In the genomic region with DNA sequence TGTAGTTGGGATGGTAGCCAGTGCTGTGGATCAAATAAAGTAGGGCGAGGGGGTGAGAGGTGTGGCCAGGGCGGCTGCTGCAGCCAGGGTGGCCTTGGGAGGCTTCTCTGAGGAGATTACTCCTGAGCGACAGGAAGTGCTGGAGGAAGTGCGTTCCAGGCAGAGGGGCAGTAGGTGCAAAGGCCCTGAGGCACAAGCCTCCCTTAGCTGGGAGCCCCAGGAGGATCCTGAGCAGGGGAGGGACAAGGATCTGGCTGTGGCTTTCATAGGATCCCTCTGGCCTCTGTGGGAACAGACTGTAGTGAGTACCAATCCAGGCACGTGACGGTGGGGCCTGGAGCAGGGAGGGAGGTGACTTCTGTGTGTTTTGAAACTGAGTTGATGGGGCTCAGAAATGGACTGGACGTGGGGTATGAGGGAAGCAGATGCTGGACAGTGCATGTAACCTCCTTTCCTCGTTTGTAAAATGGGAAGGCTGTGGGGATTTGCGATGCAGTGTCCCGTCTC, we compare ENCODE assay signal across 21 cellular contexts. TPM values are rescaled to one million over a fixed set of nuclear protein-coding genes. Genes with fewer than 3 reads are reported as not detected.
DNase-seq lines count a peak whose midpoint lies in the region; ATAC-seq and TF ChIP-seq lines count a peak whose summit lies in the region.
"Had no signal": no experiment of that assay in that cellular context is flagged by ENCODE, and none has a peak within 500 bp of the region (broad histone marks: within the 10 kb centered on the region; RNA-seq: fewer than 3 reads in every experiment).

No MANE protein-coding gene starts in this region.

- H3K27ac Mint-ChIP-seq in CD4-positive, alpha-beta T cell = no peak overlapping the region
- H3K27ac Mint-ChIP-seq in neural progenitor cell = peak overlapping the region; percentile 90
- H3K27ac Mint-ChIP-seq: dendritic cell treated with granulocyte-macrophage colony-stimulating factor and Interleukin-4, amounts not matched to agents 40 ng/mL and 50 ng/mL, for 4 days; stimulated activated memory B cell treated with anti-CD40 and anti-IgM and Interleukin-4, amounts not matched to agents 10 μg/mL and 1 μg/mL and 100 μg/mL, for 72 hours had no signal

- H3K4ac ChIP-seq in IMR-90 (ENCODE audit: low read depth, low read length) = no peak overlapping the region

- peaks cover 25% of the 10 kb centered on the region for H3K4me1 Mint-ChIP-seq in CD4-positive, alpha-beta T cell (ENCODE audit: low read depth)
- H3K4me1 Mint-ChIP-seq in neural progenitor cell = peaks cover 80% of the 10 kb centered on the region

- BruUV-seq in IMR-90 (replicated peaks; lab: Mats Ljungman, UMichigan) = no TSS peak

- no peaks in the 10 kb centered on the region for H3K9me3 ChIP-seq in CD4-positive, alpha-beta T cell (ENCODE audit: control insufficient read depth, low read length)
- H3K9me3 ChIP-seq in IMR-90 (ENCODE audit: control insufficient read depth, insufficient read depth, low read length) = no peaks in the 10 kb centered on the region
- no peaks in the 10 kb centered on the region for H3K9me3 ChIP-seq in neural progenitor cell (ENCODE audit: low read depth)
- H3K9me3 ChIP-seq in stomach = no peaks in the 10 kb centered on the region
- H3K9me3 ChIP-seq: lower lobe of right lung had no signal

- peaks cover 14% of the 10 kb centered on the region for H3K9me1 ChIP-seq in IMR-90 (ENCODE audit: insufficient read depth, low read length)

- WGBS in IMR-90 (ENCODE audit: extremely low coverage in 2 of 2, insufficient read length in 1 of 2), 2 experiments = 88% methylated on average over 4 of the region's 10 CpGs; no CpG with 5 or more reads in 1 of the 2 experiments
- 87 to 93% (median 90%) methylated on average over 10 of the region's 10 CpGs for WGBS in stomach, 5 donors

- ATAC-seq in CD4-positive, alpha-beta T cell (ENCODE audit: poor library complexity) = no peak
- ATAC-seq in IMR-90 (ENCODE audit: low read depth) = no peak
- no peak for ATAC-seq in HG02852 (IDR thresholded peaks at IDR 0.05; ENCODE audit: unreplicated experiment)
- ATAC-seq: lower lobe of right lung; stimulated activated memory B cell treated with anti-CD40 and anti-IgM and Interleukin-4, amounts not matched to agents 10 μg/mL and 1 μg/mL and 100 μg/mL, for 72 hours had no signal

- H2AK9ac ChIP-seq in IMR-90 (replicated peaks; ENCODE audit: low read depth, low read length, poor library complexity) = peak overlapping the region; percentile 19

- in situ Hi-C loops in IMR-90 (cut with MboI; ENCODE audit: low sequenced_read_pairs) = no loop called here

- dilution Hi-C loops in IMR-90 (cut with HindIII; ENCODE audit: low sequenced_read_pairs, unreplicated experiment) = no loop called here

- TF ChIP-seq RAD21 in IMR-90 (IDR thresholded peaks at IDR 0.05; ENCODE audit: low read length) = no peak

- H3K27ac ChIP-seq in CD4-positive, alpha-beta T cell (ENCODE audit: low read depth, low read length) = no peak overlapping the region
- no peak overlapping the region for H3K27ac ChIP-seq in IMR-90 (ENCODE audit: insufficient read depth, low read length)
- peak overlapping the region; percentile 98 for H3K27ac ChIP-seq in caudate nucleus (ENCODE audit: low read depth, low read length)
- H3K27ac ChIP-seq in neural progenitor cell = no peak overlapping the region
- no peak overlapping the region for H3K27ac ChIP-seq in stomach
- H3K27ac ChIP-seq: lower lobe of right lung had no signal

- H3K4me3 Mint-ChIP-seq in CD4-positive, alpha-beta T cell = peak overlapping the region; percentile 72
- peak overlapping the region; percentile 99 for H3K4me3 Mint-ChIP-seq in neural progenitor cell
- H3K4me3 Mint-ChIP-seq: dendritic cell treated with granulocyte-macrophage colony-stimulating factor and Interleukin-4, amounts not matched to agents 40 ng/mL and 50 ng/mL, for 4 days; stimulated activated memory B cell treated with anti-CD40 and anti-IgM and Interleukin-4, amounts not matched to agents 10 μg/mL and 1 μg/mL and 100 μg/mL, for 72 hours had no signal

- no peak overlapping the region for H3K23ac ChIP-seq in IMR-90 (ENCODE audit: low read depth, low read length)

- TF ChIP-seq POLR2A in IMR-90 (IDR thresholded peaks at IDR 0.05; ENCODE audit: low read depth, low read length) (no peak), stomach (IDR thresholded peaks at IDR 0.05) (no peak)

- no peak overlapping the region for H3K56ac ChIP-seq in IMR-90 (ENCODE audit: extremely low read depth, insufficient read depth, low read length)

- H3K27me3 Mint-ChIP-seq in CD4-positive, alpha-beta T cell = no peaks in the 10 kb centered on the region
- H3K27me3 Mint-ChIP-seq in neural progenitor cell (ENCODE audit: insufficient read depth, low read depth) = peaks cover 6% of the 10 kb centered on the region
- H3K27me3 Mint-ChIP-seq: CD4-positive, CD25-positive, alpha-beta regulatory T cell; stimulated activated memory B cell treated with anti-CD40 and anti-IgM and Interleukin-4, amounts not matched to agents 10 μg/mL and 1 μg/mL and 100 μg/mL, for 72 hours had no signal

- H3K4me1 ChIP-seq in IMR-90 (ENCODE audit: control insufficient read depth, insufficient read depth, low read length) (peaks cover 18% of the 10 kb centered on the region), neural progenitor cell (peaks cover 60% of the 10 kb centered on the region), stomach (peaks cover 16 to 26% (median 22%) of the 10 kb centered on the region in 4 donors)

- POLR2A ChIA-PET in CD4-positive, alpha-beta T cell (lab: Charles Lee) = no interaction called here
- POLR2A ChIA-PET in IMR-90 (lab: Charles Lee; ENCODE audit: unreplicated experiment) = no interaction called here

- no peak overlapping the region for H3K14ac ChIP-seq in IMR-90 (replicated peaks; ENCODE audit: low read depth, low read length)

- H4K20me1 ChIP-seq in IMR-90 (ENCODE audit: insufficient read depth, low read length) = peaks cover 61% of the 10 kb centered on the region
- peaks cover 69% of the 10 kb centered on the region for H4K20me1 ChIP-seq in neural progenitor cell (ENCODE audit: low read depth)

- H3K4me2 ChIP-seq in IMR-90 (ENCODE audit: low read depth, low read length) (no peak overlapping the region), neural progenitor cell (peak overlapping the region; percentile 29)

- no peaks in the 10 kb centered on the region for H3K27me3 ChIP-seq in CD4-positive, alpha-beta T cell (ENCODE audit: control insufficient read depth, insufficient read depth, low read length)
- no peaks in the 10 kb centered on the region for H3K27me3 ChIP-seq in IMR-90 (ENCODE audit: control insufficient read depth, insufficient read depth, low read length)
- no peaks in the 10 kb centered on the region for H3K27me3 ChIP-seq in neural progenitor cell
- H3K27me3 ChIP-seq in stomach = no peaks in the 10 kb centered on the region

- CTCF ChIA-PET in CD4-positive, alpha-beta T cell (lab: Charles Lee) = no interaction called here
- CTCF ChIA-PET in IMR-90 (lab: Yijun Ruan, JAX) = no interaction called here

- no peak overlapping the region for H2BK120ac ChIP-seq in IMR-90 (ENCODE audit: low read depth, low read length)

- H2BK5ac ChIP-seq in IMR-90 (ENCODE audit: low read depth, low read length, poor library complexity, severe bottlenecking) = no peak overlapping the region

- H3F3A ChIP-seq in neural progenitor cell (ENCODE audit: low read depth) = peaks cover 27% of the 10 kb centered on the region

- no peak overlapping the region for H2BK15ac ChIP-seq in IMR-90 (ENCODE audit: low read depth, low read length)

- peaks cover 75% of the 10 kb centered on the region for H3K79me2 ChIP-seq in neural progenitor cell (ENCODE audit: low read depth)

- H4K8ac ChIP-seq in IMR-90 (ENCODE audit: low read depth in 2 of 2, low read length in 2 of 2) = no peak overlapping the region

- no peak overlapping the region for H3K4me3 ChIP-seq in IMR-90 (ENCODE audit: insufficient read depth, low read depth, low read length)
- H3K4me3 ChIP-seq in neural progenitor cell = no peak overlapping the region
- H3K4me3 ChIP-seq in stomach = no peak overlapping the region
- H3K4me3 ChIP-seq: lower lobe of right lung had no signal

- intact Hi-C loops in CD4-positive, alpha-beta T cell (cut with DNase I, micrococcal nuclease) = no loop called here
- intact Hi-C loops in IMR-90 (cut with micrococcal nuclease) (no loop called here), stomach (cut with DNase I; ENCODE audit: low total_unique reads) (no loop called here)

- no peak overlapping the region for H2AFZ ChIP-seq in IMR-90 (replicated peaks; ENCODE audit: low read length, poor library complexity)
- H2AFZ ChIP-seq in neural progenitor cell (replicated peaks) = no peak overlapping the region

- no peak overlapping the region for H3K18ac ChIP-seq in IMR-90 (ENCODE audit: low read depth, low read length)

- DNase-seq in CD4-positive, alpha-beta T cell = no peak
- DNase-seq in IMR-90 (no peak), caudate nucleus (lab: John Stamatoyannopoulos, UW) (peak in 2 of 61 donors; percentile 14 to 27), neural progenitor cell (ENCODE audit: low spot score) (no peak), A172 (ENCODE audit: low spot score) (no peak), NCI-H146 (lab: John Stamatoyannopoulos, UW) (no peak), stomach (no peak)
- DNase-seq: activated CD8-positive, alpha-beta memory T cell treated with anti-CD3 and anti-CD28 coated beads for 24 hours; activated naive CD4-positive, alpha-beta T cell treated with Interleukin-2 at 50 U/mL for 16 hours; activated T-cell treated with anti-CD3 and anti-CD28 coated beads, Interleukin-2, amount 50 U/mL, for 1 hour; CD4-positive, CD25-positive, alpha-beta regulatory T cell; kidney; lower lobe of right lung; NCI-H1694 treated with DMSO at 0.1 percent for 48 hours; NCI-H2171 treated with DMSO at 0.1 percent for 48 hours; NCI-H526; retina; stimulated activated CD4-positive, alpha-beta T cell treated with anti-CD3 and anti-CD28 coated beads, Interleukin-2, amount 100 ng/mL, for 48 hours had no signal

- no peak overlapping the region for H2BK20ac ChIP-seq in IMR-90 (ENCODE audit: low read depth, low read length)

- peaks cover 16 to 71% of the 10 kb centered on the region in 2 experiments for H3K79me1 ChIP-seq in IMR-90 (ENCODE audit: low read depth in 1 of 2, low read length in 2 of 2)

- no peak overlapping the region for H4K91ac ChIP-seq in IMR-90 (ENCODE audit: insufficient read depth, low read depth, low read length)

- no peaks in the 10 kb centered on the region for H3K36me3 Mint-ChIP-seq in CD4-positive, alpha-beta T cell (ENCODE audit: low read depth)
- no peaks in the 10 kb centered on the region for H3K36me3 Mint-ChIP-seq in neural progenitor cell
- H3K36me3 Mint-ChIP-seq: CD4-positive, CD25-positive, alpha-beta regulatory T cell; stimulated activated memory B cell treated with anti-CD40 and anti-IgM and Interleukin-4, amounts not matched to agents 10 μg/mL and 1 μg/mL and 100 μg/mL, for 72 hours had no signal

- H4K5ac ChIP-seq in IMR-90 (ENCODE audit: low read depth, low read length) = no peak overlapping the region

- no peaks in the 10 kb centered on the region for H3K9me3 Mint-ChIP-seq in CD4-positive, alpha-beta T cell
- H3K9me3 Mint-ChIP-seq in neural progenitor cell = no peaks in the 10 kb centered on the region
- H3K9me3 Mint-ChIP-seq: dendritic cell treated with granulocyte-macrophage colony-stimulating factor and Interleukin-4, amounts not matched to agents 40 ng/mL and 50 ng/mL, for 4 days; stimulated activated memory B cell treated with anti-CD40 and anti-IgM and Interleukin-4, amounts not matched to agents 10 μg/mL and 1 μg/mL and 100 μg/mL, for 72 hours had no signal

- TF ChIP-seq EP300 in stomach (IDR thresholded peaks at IDR 0.05) = no peak

- H3K36me3 ChIP-seq in IMR-90 (ENCODE audit: control insufficient read depth, insufficient read depth, low read length) (peaks cover 13% of the 10 kb centered on the region; the same call in 1 of the 2 replicates), neural progenitor cell (no peaks in the 10 kb centered on the region), stomach (peaks cover 0 to 17% (median 12%) of the 10 kb centered on the region in 4 donors)

- H3K9ac ChIP-seq in IMR-90 (ENCODE audit: low read depth, low read length) = no peak overlapping the region
- no peak overlapping the region for H3K9ac ChIP-seq in neural progenitor cell

- no peak for TF ChIP-seq CTCF in CD4-positive, alpha-beta T cell (IDR thresholded peaks at IDR 0.05)
- TF ChIP-seq CTCF in IMR-90 (conservative IDR thresholded peaks at IDR 0.05; ENCODE audit: low read depth, low read length) = no peak
- no peak for TF ChIP-seq CTCF in neural progenitor cell (IDR thresholded peaks at IDR 0.05)
- no peak for TF ChIP-seq CTCF in stomach (IDR thresholded peaks at IDR 0.05)

- H2AK5ac ChIP-seq in IMR-90 (ENCODE audit: low read depth, low read length) = no peak overlapping the region

RNA-seq across cellular contexts. Expression of gene LLGL1, which starts 2.8 kb away (rescaled TPM):
- total RNA-seq in CD4-positive, alpha-beta T cell = 10 to 100 TPM; 10.8 to 11.6 TPM
- total RNA-seq in IMR-90 (2012; rRNA removed) = 34.2 and 40.1 TPM in 2 replicates
- 52.9 and 57.9 TPM in 2 replicates for polyA plus RNA-seq in IMR-90 (2012; rRNA removed)
- polyA plus RNA-seq in IMR-90 (2012; cell fraction: cytosol; rRNA removed) = 29.8 and 72.4 TPM in 2 replicates
- polyA plus RNA-seq in IMR-90 (2012; cell fraction: nucleus; rRNA removed; ENCODE audit: low replicate concordance) = 53.9 and 145 TPM in 2 replicates
- 70.5 and 190 TPM in 2 replicates for total RNA-seq in neural progenitor cell (ENCODE audit: low replicate concordance)
- total RNA-seq in A172 (2014; rRNA removed; shearing (Covaris generic)) = 41.7 and 47.2 TPM in 2 replicates
- total RNA-seq in stomach = 10 to 100 TPM in 4 of 5 donors, 1 to 10 TPM in 1; 5.8 to 19.7 (median 10.5) TPM
- 1 to 10 TPM; 5.2 to 9.0 (median 5.5) TPM for polyA plus RNA-seq in stomach

RNA-seq across cellular contexts. Expression of gene FLII, which starts 30.3 kb away (rescaled TPM):
- total RNA-seq in CD4-positive, alpha-beta T cell = 100 to 1,000 TPM; 179 to 190 TPM
- total RNA-seq in IMR-90 (2012; rRNA removed) (258 and 263 TPM in 2 replicates), neural progenitor cell (ENCODE audit: low replicate concordance) (117 and 193 TPM in 2 replicates), stomach (100 to 1,000 TPM; 107 to 677 (median 423) TPM)
- polyA plus RNA-seq in IMR-90 (2012; rRNA removed) (290 and 321 TPM in 2 replicates), stomach (100 to 1,000 TPM; 114 to 237 (median 157) TPM)
- 217 and 243 TPM in 2 replicates for polyA plus RNA-seq in IMR-90 (2012; cell fraction: cytosol; rRNA removed)
- polyA plus RNA-seq in IMR-90 (2012; cell fraction: nucleus; rRNA removed; ENCODE audit: low replicate concordance) = 740 and 1,400 TPM in 2 replicates
- 369 and 474 TPM in 2 replicates for total RNA-seq in A172 (2014; rRNA removed; shearing (Covaris generic))

RNA-seq across cellular contexts. Expression of gene MIEF2, which starts 32.2 kb away (rescaled TPM):
- 10 to 100 TPM; 10.7 to 14.3 TPM for total RNA-seq in CD4-positive, alpha-beta T cell
- total RNA-seq in IMR-90 (2012; rRNA removed) (9.1 and 12.2 TPM in 2 replicates), neural progenitor cell (ENCODE audit: low replicate concordance) (8.1 and 23.2 TPM in 2 replicates), stomach (100 to 1,000 TPM in 1 of 5 donors, 10 to 100 TPM in 3, 1 to 10 TPM in 1; 5.2 to 254 (median 12.5) TPM)
- polyA plus RNA-seq in IMR-90 (2012; rRNA removed) (20.7 and 26.6 TPM in 2 replicates), stomach (1 to 10 TPM; 2.1 to 7.5 (median 2.9) TPM)
- 17.9 and 19.8 TPM in 2 replicates for polyA plus RNA-seq in IMR-90 (2012; cell fraction: cytosol; rRNA removed)
- 32.6 and 84.0 TPM in 2 replicates for polyA plus RNA-seq in IMR-90 (2012; cell fraction: nucleus; rRNA removed; ENCODE audit: low replicate concordance)
- total RNA-seq in A172 (2014; rRNA removed; shearing (Covaris generic)) = 19.4 and 27.7 TPM in 2 replicates

RNA-seq across cellular contexts. Expression of gene ALKBH5, which starts 44.6 kb away (rescaled TPM):
- total RNA-seq in CD4-positive, alpha-beta T cell = 100 to 1,000 TPM; 117 to 119 TPM
- 79.6 and 86.1 TPM in 2 replicates for total RNA-seq in IMR-90 (2012; rRNA removed)
- 54.6 and 57.6 TPM in 2 replicates for polyA plus RNA-seq in IMR-90 (2012; rRNA removed)
- 48.0 and 70.0 TPM in 2 replicates for polyA plus RNA-seq in IMR-90 (2012; cell fraction: cytosol; rRNA removed)
- 28.3 and 30.6 TPM in 2 replicates for polyA plus RNA-seq in IMR-90 (2012; cell fraction: nucleus; rRNA removed; ENCODE audit: low replicate concordance)
- 78.8 and 98.2 TPM in 2 replicates for total RNA-seq in neural progenitor cell (ENCODE audit: low replicate concordance)
- 107 and 116 TPM in 2 replicates for total RNA-seq in A172 (2014; rRNA removed; shearing (Covaris generic))
- total RNA-seq in stomach = 10 to 100 TPM; 38.8 to 66.7 (median 58.9) TPM
- polyA plus RNA-seq in stomach = 10 to 100 TPM; 32.8 to 41.1 (median 36.7) TPM
